Comparison of ENCODE assay signal across 13 cellular contexts in genomic region chr20:25252686-25253421, GRCh38. TPM values are rescaled to one million over a fixed set of nuclear protein-coding genes. Genes with fewer than 3 reads are reported as not detected.
A peak's percentile ranks its signal among the peaks of the same experiment; 100 is the strongest.
DNase-seq lines count a peak whose midpoint lies in the region; ATAC-seq and TF ChIP-seq lines count a peak whose summit lies in the region.
"Had no signal": no experiment of that assay in that cellular context is flagged by ENCODE, and none has a peak within 500 bp of the region (broad histone marks: within the 10 kb centered on the region; RNA-seq: fewer than 3 reads in every experiment).

No MANE protein-coding gene starts in this region.

- ATAC-seq in HCT116 (peak; percentile 24; the same call in 1 of the 2 replicates), HG03571 (IDR thresholded peaks at IDR 0.05; ENCODE audit: unreplicated experiment) (no peak)
- no peak for ATAC-seq in naive thymus-derived CD4-positive, alpha-beta T cell
- ATAC-seq: sciatic nerve had no signal

- TF ChIP-seq CTCF in HCT116 (IDR thresholded peaks at IDR 0.05 in 2 of 3, conservative IDR thresholded peaks at IDR 0.05 in 1 of 3; ENCODE audit: borderline replicate concordance in 1 of 3, insufficient read depth in 1 of 3, low read depth in 2 of 3, low read length in 2 of 3) (no peak), spleen (IDR thresholded peaks at IDR 0.05 in 8 of 11, conservative IDR thresholded peaks at IDR 0.05 in 3 of 11) (no peak)

- H3K9me3 ChIP-seq in HCT116 (ENCODE audit: control insufficient read depth in 1 of 2, insufficient read depth in 1 of 2, low read depth in 1 of 2, low read length in 2 of 2) (no peaks in the 10 kb centered on the region), spleen (no peaks in the 10 kb centered on the region), SJCRH30 (replicated peaks) (no peaks in the 10 kb centered on the region)
- H3K9me3 ChIP-seq in naive thymus-derived CD4-positive, alpha-beta T cell (ENCODE audit: control insufficient read depth in 2 of 3, low read length in 3 of 3) = no peaks in the 10 kb centered on the region

- CTCF ChIA-PET in HCT116 (lab: Charles Lee) = no interaction called here
- CTCF ChIA-PET in naive thymus-derived CD4-positive, alpha-beta T cell (lab: Charles Lee) = no interaction called here

- no TSS peak for BruUV-seq in HCT116 (replicated peaks; lab: Mats Ljungman, UMichigan)

- no peaks in the 10 kb centered on the region for H3K9me2 ChIP-seq in HCT116 (ENCODE audit: insufficient read depth)

- peak overlapping the region in 1 of 2 experiments; percentile 11; a peak in 2 of 4 replicates for H3K4me3 ChIP-seq in HCT116 (replicated peaks in 1 of 2; ENCODE audit: low read depth in 1 of 2, low read length in 2 of 2)
- no peak overlapping the region for H3K4me3 ChIP-seq in naive thymus-derived CD4-positive, alpha-beta T cell (ENCODE audit: low read length)
- no peak overlapping the region for H3K4me3 ChIP-seq in spleen
- no peak overlapping the region for H3K4me3 ChIP-seq in SJCRH30

- H3K27ac Mint-ChIP-seq in naive thymus-derived CD4-positive, alpha-beta T cell = peak overlapping the region in 6 of 9 donors; percentile 12 to 77 (median 66)

- peak overlapping the region; percentile 23; the same call in 1 of the 2 replicates for H3K27ac ChIP-seq in HCT116 (ENCODE audit: low read depth, low read length)
- H3K27ac ChIP-seq in cingulate gyrus (ENCODE audit: low read depth, low read length) = peak overlapping the region; percentile 82
- no peak overlapping the region for H3K27ac ChIP-seq in naive thymus-derived CD4-positive, alpha-beta T cell (ENCODE audit: low read depth, low read length)
- no peak overlapping the region for H3K27ac ChIP-seq in spleen
- H3K27ac ChIP-seq in SJCRH30 = no peak overlapping the region
- H3K27ac ChIP-seq: 22Rv1 had no signal

- peak overlapping the region in 1 of 10 donors; percentile 41 for H3K4me3 Mint-ChIP-seq in naive thymus-derived CD4-positive, alpha-beta T cell
- H3K4me3 Mint-ChIP-seq: activated CD4-positive, alpha-beta T cell treated with anti-CD3 and anti-CD28 coated beads, Interleukin-2, amount 10 ng/mL, durations not matched to agents 7 days and 5 days; activated naive CD8-positive, alpha-beta T cell had no signal

- H2AFZ ChIP-seq in HCT116 (ENCODE audit: low read depth, low read length, poor library complexity, severe bottlenecking) = no peak overlapping the region

- WGBS in spleen, 5 donors = 73 to 94% (median 84%) methylated on average over 6 of the region's 6 CpGs

- H3K79me2 ChIP-seq in HCT116 (ENCODE audit: insufficient read depth, low read length) = peaks cover 77% of the 10 kb centered on the region

- DNase-seq in DMS79 treated with DMSO at 0.1 percent for 48 hours (lab: John Stamatoyannopoulos, UW) (peak; percentile 23), DMS79 (lab: John Stamatoyannopoulos, UW) (no peak), HCT116 (ENCODE audit: low read depth, low spot score) (no peak), spleen (no peak), SJCRH30 (no peak)
- no peak for DNase-seq in naive thymus-derived CD4-positive, alpha-beta T cell
- DNase-seq: activated CD4-positive, alpha-beta T cell treated with anti-CD3 and anti-CD28 coated beads, Interleukin-2, amount 10 ng/mL, durations not matched to agents 7 days and 5 days; NCI-H446 treated with DMSO at 0.1 percent for 48 hours had no signal

- H3K9ac ChIP-seq in HCT116 (ENCODE audit: low read length) = no peak overlapping the region

- no peak for TF ChIP-seq RAD21 in HCT116 (IDR thresholded peaks at IDR 0.05; ENCODE audit: low read depth)

- H3K9me3 Mint-ChIP-seq in naive thymus-derived CD4-positive, alpha-beta T cell = peaks cover 0 to 3% (median 0%) of the 10 kb centered on the region in 11 donors
- H3K9me3 Mint-ChIP-seq: activated CD4-positive, alpha-beta T cell treated with anti-CD3 and anti-CD28 coated beads, Interleukin-2, amount 10 ng/mL, durations not matched to agents 7 days and 5 days had no signal

- no peaks in the 10 kb centered on the region for H3K27me3 Mint-ChIP-seq in naive thymus-derived CD4-positive, alpha-beta T cell
- H3K27me3 Mint-ChIP-seq: activated CD4-positive, alpha-beta T cell treated with anti-CD3 and anti-CD28 coated beads, Interleukin-2, amount 10 ng/mL, durations not matched to agents 7 days and 5 days; activated naive CD8-positive, alpha-beta T cell had no signal

- intact Hi-C loops in HCT116 (cut with micrococcal nuclease) = loop anchor here (2.0 to 10.0 kb wide), 2 partner anchors 52 to 260 kb away; partner anchors contain the start of gene APMAP
- intact Hi-C loops in naive thymus-derived CD4-positive, alpha-beta T cell (cut with micrococcal nuclease) = no loop called here
- intact Hi-C loops in spleen (cut with DNase I; ENCODE audit: low total_unique reads) = no loop called here

- H3K4me1 Mint-ChIP-seq in naive thymus-derived CD4-positive, alpha-beta T cell = peaks cover 30 to 74% (median 67%) of the 10 kb centered on the region in 7 donors

- RAD21 ChIA-PET in HCT116 (lab: Charles Lee; ENCODE audit: low non-redundant PET in 1 of 2, low total read pairs in 2 of 2, uncharacterized antibody in 2 of 2, unreplicated experiment in 2 of 2) = no interaction called here

- no peaks in the 10 kb centered on the region for H3K27me3 ChIP-seq in HCT116 (ENCODE audit: insufficient read depth, low read length)
- no peaks in the 10 kb centered on the region for H3K27me3 ChIP-seq in naive thymus-derived CD4-positive, alpha-beta T cell (ENCODE audit: control insufficient read depth in 2 of 2, insufficient read depth in 2 of 2, low read length in 2 of 2)
- no peaks in the 10 kb centered on the region for H3K27me3 ChIP-seq in spleen (replicated peaks in 1 of 7)
- no peaks in the 10 kb centered on the region for H3K27me3 ChIP-seq in SJCRH30

- TF ChIP-seq POLR2A in HCT116 (IDR thresholded peaks at IDR 0.05; ENCODE audit: borderline replicate concordance, extremely low read depth, insufficient read depth, insufficient read length) (no peak), spleen (IDR thresholded peaks at IDR 0.05) (no peak)

- peak overlapping the region; percentile 56 for H3K4me2 ChIP-seq in HCT116 (ENCODE audit: low read length)

- H3K36me3 ChIP-seq in HCT116 (ENCODE audit: control insufficient read depth in 1 of 2, insufficient read depth in 2 of 2, low read length in 2 of 2) (no peaks in the 10 kb centered on the region; a peak in 1 of 4 replicates), spleen (peaks cover 0 to 29% (median 0%) of the 10 kb centered on the region in 6 donors), SJCRH30 (no peaks in the 10 kb centered on the region)
- H3K36me3 ChIP-seq in naive thymus-derived CD4-positive, alpha-beta T cell (ENCODE audit: control insufficient read depth in 2 of 3, insufficient read depth in 3 of 3, low read length in 3 of 3) = peaks cover 0 to 3% (median 0%) of the 10 kb centered on the region in 3 experiments

- no peaks in the 10 kb centered on the region for H4K20me1 ChIP-seq in HCT116 (ENCODE audit: insufficient read depth)

- H3K4me1 ChIP-seq in HCT116 (ENCODE audit: control insufficient read depth in 1 of 2, insufficient read depth in 2 of 2, low read length in 2 of 2) (peaks cover 38 to 39% of the 10 kb centered on the region in 2 experiments), spleen (peaks cover 6 to 62% (median 23%) of the 10 kb centered on the region in 6 donors), SJCRH30 (peaks cover 29% of the 10 kb centered on the region)
- no peaks in the 10 kb centered on the region for H3K4me1 ChIP-seq in naive thymus-derived CD4-positive, alpha-beta T cell (ENCODE audit: control insufficient read depth in 2 of 2, insufficient read depth in 2 of 2, low read length in 2 of 2)

- POLR2A ChIA-PET in HCT116 (lab: Charles Lee) = interaction anchor here (1.5 kb wide), 1 partner anchor 146 kb away, joined by 3 read pairs; no protein-coding TSS in a partner anchor
- POLR2A ChIA-PET in naive thymus-derived CD4-positive, alpha-beta T cell (lab: Charles Lee) = interaction anchor here (0.6 kb wide), 1 partner anchor 12 kb away, joined by 3 read pairs; no protein-coding TSS in a partner anchor

- H3K36me3 Mint-ChIP-seq in naive thymus-derived CD4-positive, alpha-beta T cell = peaks cover 0 to 8% (median 0%) of the 10 kb centered on the region in 5 donors
- H3K36me3 Mint-ChIP-seq: activated naive CD8-positive, alpha-beta T cell had no signal

TF ChIP-seq in HCT116, 20 proteins besides CTCF, POLR2A, EP300 and RAD21:
- TF ChIP-seq FOSL1 (IDR thresholded peaks at IDR 0.05; ENCODE audit: low read depth) (peak; percentile 27; the same call in 1 of the 2 replicates), YY1 (IDR thresholded peaks at IDR 0.05; ENCODE audit: extremely low read depth, insufficient replicate concordance, low read depth, low read length) (no peak), JUND (IDR thresholded peaks at IDR 0.05) (peak; percentile 24; the same call in 1 of the 2 replicates)

RNA-seq across cellular contexts. Expression of gene PYGB, which starts 5.0 kb away (rescaled TPM):
- total RNA-seq in HCT116 (2021; ENCODE audit: unreplicated experiment) (87.8 TPM), spleen (10 to 100 TPM; 27.0 to 47.8 (median 34.4) TPM)
- 108 TPM in 2 replicates for polyA plus RNA-seq in HCT116 (2012)
- 10 to 100 TPM; 29.8 to 45.2 (median 43.6) TPM for total RNA-seq in naive thymus-derived CD4-positive, alpha-beta T cell
- 10 to 100 TPM; 55.9 to 81.6 TPM for polyA plus RNA-seq in naive thymus-derived CD4-positive, alpha-beta T cell
- 10 to 100 TPM; 10.5 to 29.4 (median 18.2) TPM for polyA plus RNA-seq in spleen
- total RNA-seq in SJCRH30 (2014; rRNA removed; shearing (Covaris generic)) = 39.1 and 42.3 TPM in 2 replicates

RNA-seq across cellular contexts. Expression of gene ENTPD6, which starts 57.3 kb away (rescaled TPM):
- total RNA-seq in HCT116 (2021; ENCODE audit: unreplicated experiment) = 89.2 TPM
- 85.5 and 101 TPM in 2 replicates for polyA plus RNA-seq in HCT116 (2012)
- total RNA-seq in naive thymus-derived CD4-positive, alpha-beta T cell = 100 to 1,000 TPM in 2 of 5 experiments, 10 to 100 TPM in 3; 41.1 to 108 (median 74.4) TPM
- 10 to 100 TPM; 43.7 to 56.9 TPM for polyA plus RNA-seq in naive thymus-derived CD4-positive, alpha-beta T cell
- total RNA-seq in spleen = 10 to 100 TPM; 31.6 to 49.6 (median 35.7) TPM
- 10 to 100 TPM; 23.0 to 42.0 (median 33.6) TPM for polyA plus RNA-seq in spleen
- 53.5 and 53.6 TPM in 2 replicates for total RNA-seq in SJCRH30 (2014; rRNA removed; shearing (Covaris generic))

Comparison
In these comparisons a context has a peak if more than half of its experiments do, and no peak if none do; other contexts are left out.
1. H3K27ac ChIP-seq: peak in HCT116 (single experiment) and cingulate gyrus (single experiment); none in naive thymus-derived CD4-positive, alpha-beta T cell (single experiment), spleen (0 of 8) and SJCRH30 (single experiment).